1 cellular context compared by ENCODE assay signal in the genomic region with DNA sequence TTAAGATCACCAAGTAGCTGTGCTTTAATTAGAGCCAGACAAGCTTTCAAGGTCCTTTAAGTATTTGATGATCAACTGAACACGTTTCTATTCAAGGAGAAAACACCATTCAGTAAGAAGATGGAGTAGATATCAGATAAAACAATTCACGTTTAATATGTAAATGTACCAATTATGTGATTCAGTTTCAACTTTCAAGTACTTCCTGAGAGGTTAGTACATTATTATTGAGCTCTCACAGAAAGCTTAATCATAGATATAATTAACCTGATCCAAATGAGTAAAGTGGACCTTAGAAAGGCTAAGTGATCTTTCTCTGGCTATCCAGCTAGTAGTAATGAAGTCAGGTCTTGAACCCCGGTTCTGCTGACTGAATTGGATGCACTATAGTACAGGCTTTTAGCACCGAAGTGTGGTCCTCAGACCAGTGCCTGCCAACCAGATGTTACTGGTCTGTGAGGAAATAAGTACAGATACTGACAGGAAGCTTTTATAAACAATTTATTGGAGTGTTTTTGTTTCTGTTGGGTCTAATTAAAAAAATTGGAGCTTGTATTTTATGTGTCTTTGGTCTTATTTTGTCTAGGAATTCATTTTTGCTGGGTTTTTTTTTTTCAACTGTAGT.
TF ChIP-seq lines count a peak whose summit lies in the region.

No MANE protein-coding gene starts in this region.

TF ChIP-seq in HepG2, 621 proteins besides CTCF, POLR2A, EP300 and RAD21:
- TF ChIP-seq PAXIP1 (CRISPR knock-in tag; conservative IDR thresholded peaks at IDR 0.05): no peak
- TF ChIP-seq NFYB (CRISPR knock-in tag; IDR thresholded peaks at IDR 0.05): no peak
- TF ChIP-seq RFX3 (CRISPR knock-in tag; IDR thresholded peaks at IDR 0.05): no peak
- TF ChIP-seq ZNF264 (CRISPR knock-in tag; IDR thresholded peaks at IDR 0.05): no peak
